In genomic region chr11:119100960-119101349, GRCh38 we compare ENCODE assay signal across 8 cellular contexts. TPM values are rescaled to one million over a fixed set of nuclear protein-coding genes. Genes with fewer than 3 reads are reported as not detected.
DNase-seq lines count a peak whose midpoint lies in the region; ATAC-seq and TF ChIP-seq lines count a peak whose summit lies in the region.

No MANE protein-coding gene starts in this region.

- H3K79me1 ChIP-seq in trophoblast cell (ENCODE audit: low read length) = peaks cover 9% of the 10 kb centered on the region

- H3K4me2 ChIP-seq in PC-9 = peak overlapping the region; percentile 92
- peak overlapping the region; percentile 75 for H3K4me2 ChIP-seq in trophoblast cell (ENCODE audit: low read length)

- no peak for ATAC-seq in GM19467 (IDR thresholded peaks at IDR 0.05; ENCODE audit: unreplicated experiment)

- no peak overlapping the region for H2BK5ac ChIP-seq in trophoblast cell (ENCODE audit: low read depth, low read length, poor library complexity)

- peak overlapping the region; percentile 22 for H3K4ac ChIP-seq in trophoblast cell (ENCODE audit: low read depth, low read length)

- H3K4me3 ChIP-seq in PC-9 = peak overlapping the region; percentile 79
- H3K4me3 ChIP-seq in esophagus (ENCODE audit: low read depth in 1 of 2, low read length in 2 of 2) = peak overlapping the region; percentile 76 to 87
- peak overlapping the region; percentile 84 for H3K4me3 ChIP-seq in trophoblast cell (ENCODE audit: low read depth, low read length)

- H2BK12ac ChIP-seq in trophoblast cell (ENCODE audit: low read length) = no peak overlapping the region

- peak overlapping the region; percentile 97 for H4K8ac ChIP-seq in trophoblast cell (ENCODE audit: low read depth, low read length)

- no peaks in the 10 kb centered on the region for H3K9me2 ChIP-seq in PC-9 (ENCODE audit: insufficient read depth)

- DNase-seq in ELF-1 (ENCODE audit: low read depth, low spot score) = peak; percentile 8
- DNase-seq in PC-9 = no peak
- DNase-seq in trophoblast cell = no peak
- no peak for DNase-seq in NCI-H187 treated with DMSO at 0.1 percent for 48 hours (lab: John Stamatoyannopoulos, UW)
- DNase-seq in Kasumi-1 (lab: John Stamatoyannopoulos, UW) = no peak
- DNase-seq in NOMO-1 (lab: John Stamatoyannopoulos, UW; ENCODE audit: unreplicated experiment in 2 of 2) = no peak

- H3K4me1 ChIP-seq in PC-9 (replicated peaks; ENCODE audit: insufficient read depth) (peaks cover 24% of the 10 kb centered on the region), esophagus (ENCODE audit: control insufficient read depth in 2 of 2, insufficient read depth in 2 of 2, low read length in 1 of 2) (peaks cover 2 to 3% of the 10 kb centered on the region in 2 donors), trophoblast cell (ENCODE audit: control insufficient read depth in 1 of 2, insufficient read depth in 2 of 2, low read length in 2 of 2) (peaks cover 10 to 13% of the 10 kb centered on the region in 2 experiments)

- H3K27me3 ChIP-seq in PC-9 (ENCODE audit: insufficient read depth, low read depth) (no peaks in the 10 kb centered on the region), esophagus (ENCODE audit: control insufficient read depth in 1 of 2, insufficient read depth in 2 of 2, low read length in 2 of 2) (no peaks in the 10 kb centered on the region), trophoblast cell (ENCODE audit: insufficient read depth, low read length) (no peaks in the 10 kb centered on the region)

- H3K9me3 ChIP-seq in PC-9 (ENCODE audit: insufficient read depth, low read depth) (no peaks in the 10 kb centered on the region), esophagus (ENCODE audit: control insufficient read depth in 2 of 2, insufficient read depth in 1 of 2, low read depth in 1 of 2, low read length in 1 of 2) (no peaks in the 10 kb centered on the region), trophoblast cell (ENCODE audit: insufficient read depth, low read depth, low read length) (no peaks in the 10 kb centered on the region)

- peak overlapping the region; percentile 25 for H3K14ac ChIP-seq in trophoblast cell (ENCODE audit: low read length)

- WGBS in esophagus, 2 donors = 4% methylated on average over 6 to 7 of the region's 7 CpGs
- no CpG with 5 or more reads among the region's 7 CpGs for WGBS in trophoblast cell (ENCODE audit: extremely low coverage, insufficient coverage, insufficient read length)

- no peak for TF ChIP-seq CTCF in PC-9 (conservative IDR thresholded peaks at IDR 0.05)

- no peaks in the 10 kb centered on the region for H4K20me1 ChIP-seq in PC-9 (ENCODE audit: insufficient read depth)

- peak overlapping the region; percentile 90 for H3K9ac ChIP-seq in trophoblast cell (ENCODE audit: low read length)

- POLR2A ChIA-PET in PC-9 (lab: Charles Lee; ENCODE audit: unreplicated experiment) = no interaction called here

- peak overlapping the region; percentile 78 for H2AK5ac ChIP-seq in trophoblast cell (ENCODE audit: low read length)

- H3K36me3 ChIP-seq in PC-9 (ENCODE audit: low read depth) (peaks cover 16% of the 10 kb centered on the region), esophagus (ENCODE audit: control insufficient read depth in 2 of 2, insufficient read depth in 2 of 2, low read length in 1 of 2) (peaks cover 11 to 15% of the 10 kb centered on the region in 2 donors), trophoblast cell (ENCODE audit: control insufficient read depth in 1 of 2, insufficient read depth in 2 of 2, low read length in 2 of 2) (peaks cover 7 to 19% of the 10 kb centered on the region in 2 experiments)

- H4K91ac ChIP-seq in trophoblast cell (ENCODE audit: low read depth, low read length) = peak overlapping the region; percentile 50

- intact Hi-C loops in PC-9 (cut with micrococcal nuclease; ENCODE audit: unreplicated experiment) = loop anchor here (5.0 kb wide), 2 partner anchors 194 to 216 kb away; partner anchors contain the start of gene MCAM

- CTCF ChIA-PET in PC-9 (lab: Charles Lee) = interaction anchor here (2.0 kb wide), 1 partner anchor 16 kb away, joined by 16 read pairs; the partner anchor contains the start of gene HMBS

- H3K18ac ChIP-seq in trophoblast cell (ENCODE audit: low read length) = peak overlapping the region; percentile 11

- H3K23ac ChIP-seq in trophoblast cell (ENCODE audit: low read length) = no peak overlapping the region

- peak overlapping the region; percentile 87 for H2AFZ ChIP-seq in PC-9
- H2AFZ ChIP-seq in trophoblast cell (ENCODE audit: insufficient read depth, low read length, poor library complexity) = peak overlapping the region; percentile 83

- H2BK120ac ChIP-seq in trophoblast cell (ENCODE audit: insufficient read depth, low read length, poor library complexity) = no peak overlapping the region

- BruUV-seq in PC-9 (replicated peaks; lab: Mats Ljungman, UMichigan) = no TSS peak

- H3F3A ChIP-seq in PC-9 (ENCODE audit: insufficient read depth, low read depth) = peaks cover 51% of the 10 kb centered on the region

- H3K27ac ChIP-seq in PC-9 (peak overlapping the region; percentile 87; the same call in 1 of the 2 replicates), esophagus (ENCODE audit: low read depth in 2 of 2, low read length in 1 of 2) (peak overlapping the region in 1 of 2 donors; percentile 99), trophoblast cell (ENCODE audit: low read depth, low read length) (no peak overlapping the region)

- peaks cover 24% of the 10 kb centered on the region for H3K79me2 ChIP-seq in PC-9 (ENCODE audit: low read depth)
- H3K79me2 ChIP-seq in trophoblast cell (ENCODE audit: control insufficient read depth, insufficient read depth, low read length, poor library complexity) = peaks cover 12% of the 10 kb centered on the region

- H4K12ac ChIP-seq in trophoblast cell (ENCODE audit: low read depth, low read length) = no peak overlapping the region

RNA-seq across cellular contexts. Expression of gene DPAGT1, which starts 0.7 kb away (rescaled TPM):
- 32.8 and 41.1 TPM in 2 replicates for total RNA-seq in PC-9 (2021)
- polyA plus RNA-seq in esophagus = 10 to 100 TPM; 16.5 to 21.5 TPM
- 38.9 and 40.2 TPM in 2 replicates for polyA plus RNA-seq in trophoblast cell (2013)

RNA-seq across cellular contexts. Expression of gene C2CD2L, which starts 6.2 kb away (rescaled TPM):
- 6.7 and 9.3 TPM in 2 replicates for total RNA-seq in PC-9 (2021)
- 10 to 100 TPM in 1 of 2 donors, 1 to 10 TPM in 1; 8.4 to 13.1 TPM for polyA plus RNA-seq in esophagus
- polyA plus RNA-seq in trophoblast cell (2013) = 6.3 and 7.2 TPM in 2 replicates

RNA-seq across cellular contexts. Expression of gene HMBS, which starts 16.3 kb away (rescaled TPM):
- 49.3 and 54.9 TPM in 2 replicates for total RNA-seq in PC-9 (2021)
- polyA plus RNA-seq in esophagus = 10 to 100 TPM; 18.0 to 24.2 TPM
- polyA plus RNA-seq in trophoblast cell (2013) = 21.1 and 22.8 TPM in 2 replicates

RNA-seq across cellular contexts. Expression of gene HINFP, which starts 20.4 kb away (rescaled TPM):
- 34.9 and 35.5 TPM in 2 replicates for total RNA-seq in PC-9 (2021)
- 10 to 100 TPM in 1 of 2 donors, 1 to 10 TPM in 1; 9.1 to 16.0 TPM for polyA plus RNA-seq in esophagus
- polyA plus RNA-seq in trophoblast cell (2013) = 17.7 and 20.7 TPM in 2 replicates

RNA-seq across cellular contexts. Expression of gene VPS11, which starts 33.3 kb away (rescaled TPM):
- 21.1 and 22.9 TPM in 2 replicates for total RNA-seq in PC-9 (2021)
- 10 to 100 TPM; 22.4 to 29.0 TPM for polyA plus RNA-seq in esophagus
- 28.3 and 31.4 TPM in 2 replicates for polyA plus RNA-seq in trophoblast cell (2013)
